Comparison of ENCODE assay signal across 8 cellular contexts in genomic region chr17:78137392-78138203, GRCh38. TPM values are rescaled to one million over a fixed set of nuclear protein-coding genes. Genes with fewer than 3 reads are reported as not detected.
DNase-seq lines count a peak whose midpoint lies in the region; ATAC-seq and TF ChIP-seq lines count a peak whose summit lies in the region.

No MANE protein-coding gene starts in this region.

- intact Hi-C loops in activated CD4-positive, alpha-beta T cell treated with anti-CD3 and anti-CD28 coated beads, Interleukin-2, amount 10 ng/mL, durations not matched to agents 24 days and 14 days (cut with micrococcal nuclease): no loop called here

- H3K4me3 Mint-ChIP-seq in activated CD4-positive, alpha-beta T cell treated with anti-CD3 and anti-CD28 coated beads, Interleukin-2, amount 10 ng/mL, durations not matched to agents 24 days and 14 days: peak overlapping the region; percentile 48
- H3K4me3 Mint-ChIP-seq in T-helper 17 cell: peak overlapping the region; percentile 25

- no peaks in the 10 kb centered on the region for H3K27me3 Mint-ChIP-seq in activated CD4-positive, alpha-beta T cell treated with anti-CD3 and anti-CD28 coated beads, Interleukin-2, amount 10 ng/mL, durations not matched to agents 24 days and 14 days
- H3K27me3 Mint-ChIP-seq in T-helper 17 cell: no peaks in the 10 kb centered on the region

- H3K27ac Mint-ChIP-seq in activated CD4-positive, alpha-beta T cell treated with anti-CD3 and anti-CD28 coated beads, Interleukin-2, amount 10 ng/mL, durations not matched to agents 24 days and 14 days: peak overlapping the region; percentile 60
- peak overlapping the region; percentile 77 for H3K27ac Mint-ChIP-seq in T-helper 17 cell

- peak; percentile 83 for DNase-seq in activated CD4-positive, alpha-beta T cell treated with anti-CD3 and anti-CD28 coated beads, Interleukin-2, amount 10 ng/mL, durations not matched to agents 24 days and 14 days
- no peak for DNase-seq in activated CD4-positive, alpha-beta T cell treated with anti-CD3 and anti-CD28 coated beads for 4 hours
- DNase-seq in T-helper 17 cell (no peak), epithelial cell of esophagus (ENCODE audit: low read depth) (no peak), kidney tubule cell (ENCODE audit: low spot score) (no peak), NCI-H1417 (lab: John Stamatoyannopoulos, UW) (no peak), NCI-H748 (lab: John Stamatoyannopoulos, UW; ENCODE audit: unreplicated experiment) (no peak)
- peak; percentile 72 for DNase-seq in stimulated activated naive CD8-positive, alpha-beta T cell treated with anti-CD3 and anti-CD28 coated beads, Interleukin-15, Interleukin-2, amounts not matched to agents 100 U/mL and 50 U/mL, for 24 hours

- peak; percentile 48 for TF ChIP-seq CTCF in epithelial cell of esophagus (IDR thresholded peaks at IDR 0.05; ENCODE audit: insufficient read depth, low read depth, low read length, missing control alignments)

- H3K9me3 Mint-ChIP-seq in activated CD4-positive, alpha-beta T cell treated with anti-CD3 and anti-CD28 coated beads, Interleukin-2, amount 10 ng/mL, durations not matched to agents 24 days and 14 days: no peaks in the 10 kb centered on the region

- peaks cover 69% of the 10 kb centered on the region for H3K36me3 Mint-ChIP-seq in activated CD4-positive, alpha-beta T cell treated with anti-CD3 and anti-CD28 coated beads, Interleukin-2, amount 10 ng/mL, durations not matched to agents 24 days and 14 days (ENCODE audit: low read depth)
- H3K36me3 Mint-ChIP-seq in T-helper 17 cell (ENCODE audit: low read depth): peaks cover 11% of the 10 kb centered on the region

- peaks cover 70% of the 10 kb centered on the region for H3K4me1 Mint-ChIP-seq in activated CD4-positive, alpha-beta T cell treated with anti-CD3 and anti-CD28 coated beads, Interleukin-2, amount 10 ng/mL, durations not matched to agents 24 days and 14 days
- H3K4me1 Mint-ChIP-seq in T-helper 17 cell: peaks cover 59% of the 10 kb centered on the region

- no peaks in the 10 kb centered on the region for H3K9me3 ChIP-seq in T-helper 17 cell (ENCODE audit: control insufficient read depth, low read length, poor library complexity, severe bottlenecking)

- no peak for ATAC-seq in T-helper 17 cell
- no peak for ATAC-seq in stimulated activated naive CD8-positive, alpha-beta T cell treated with anti-CD3 and anti-CD28 coated beads, Interleukin-15, Interleukin-2, amounts not matched to agents 100 U/mL and 50 U/mL, for 24 hours

- H3K4me3 ChIP-seq in epithelial cell of esophagus (ENCODE audit: low read length): no peak overlapping the region

RNA-seq across cellular contexts. Expression of gene TMC8, which starts 7.0 kb away (rescaled TPM):
- total RNA-seq in activated CD4-positive, alpha-beta T cell treated with anti-CD3 and anti-CD28 coated beads, Interleukin-2, amount 10 ng/mL, durations not matched to agents 24 days and 14 days: 231 and 234 TPM in 2 replicates
- 100 to 1,000 TPM; 352 to 481 TPM for total RNA-seq in T-helper 17 cell

RNA-seq across cellular contexts. Expression of gene C17orf99, which starts 8.6 kb away (rescaled TPM):
- not detected in 2 replicates for total RNA-seq in activated CD4-positive, alpha-beta T cell treated with anti-CD3 and anti-CD28 coated beads, Interleukin-2, amount 10 ng/mL, durations not matched to agents 24 days and 14 days
- total RNA-seq in T-helper 17 cell: not detected

RNA-seq across cellular contexts. Expression of gene TMC6, which starts 9.0 kb away (rescaled TPM):
- total RNA-seq in activated CD4-positive, alpha-beta T cell treated with anti-CD3 and anti-CD28 coated beads, Interleukin-2, amount 10 ng/mL, durations not matched to agents 24 days and 14 days: 250 and 251 TPM in 2 replicates
- total RNA-seq in T-helper 17 cell: 100 to 1,000 TPM; 609 to 822 TPM

RNA-seq across cellular contexts. Expression of gene SYNGR2, which starts 30.8 kb away (rescaled TPM):
- total RNA-seq in activated CD4-positive, alpha-beta T cell treated with anti-CD3 and anti-CD28 coated beads, Interleukin-2, amount 10 ng/mL, durations not matched to agents 24 days and 14 days: 123 and 125 TPM in 2 replicates
- total RNA-seq in T-helper 17 cell: 10 to 100 TPM; 49.5 to 68.1 TPM

RNA-seq across cellular contexts. Expression of gene TK1, which starts 49.3 kb away (rescaled TPM):
- 66.7 and 69.0 TPM in 2 replicates for total RNA-seq in activated CD4-positive, alpha-beta T cell treated with anti-CD3 and anti-CD28 coated beads, Interleukin-2, amount 10 ng/mL, durations not matched to agents 24 days and 14 days
- 1 to 10 TPM in 1 of 2 donors, under 1 TPM in 1; 0.42 to 1.2 TPM for total RNA-seq in T-helper 17 cell

Comparison
In these comparisons a context has a peak if more than half of its experiments do, and no peak if none do; other contexts are left out.
1. DNase-seq: peak in activated CD4-positive, alpha-beta T cell treated with anti-CD3 and anti-CD28 coated beads, Interleukin-2, amount 10 ng/mL, durations not matched to agents 24 days and 14 days (single experiment) and stimulated activated naive CD8-positive, alpha-beta T cell treated with anti-CD3 and anti-CD28 coated beads, Interleukin-15, Interleukin-2, amounts not matched to agents 100 U/mL and 50 U/mL, for 24 hours (single experiment); none in activated CD4-positive, alpha-beta T cell treated with anti-CD3 and anti-CD28 coated beads for 4 hours (0 of 2), T-helper 17 cell (0 of 3), epithelial cell of esophagus (single experiment), kidney tubule cell (single experiment), NCI-H1417 (0 of 3) and NCI-H748 (single experiment).